24 cellular contexts compared by ENCODE assay signal in genomic region chr3:189554868-189555557, GRCh38.
DNase-seq lines count a peak whose midpoint lies in the region; ATAC-seq and TF ChIP-seq lines count a peak whose summit lies in the region.
"Had no signal": no experiment of that assay in that cellular context is flagged by ENCODE, and none has a peak within 500 bp of the region (broad histone marks: within the 10 kb centered on the region; RNA-seq: fewer than 3 reads in every experiment).

No MANE protein-coding gene starts in this region.

- H3K18ac ChIP-seq in IMR-90 (ENCODE audit: low read depth, low read length): no peak overlapping the region

- H4K8ac ChIP-seq in IMR-90 (ENCODE audit: low read depth in 2 of 2, low read length in 2 of 2): no peak overlapping the region

- CTCF ChIA-PET in IMR-90 (lab: Yijun Ruan, JAX): no interaction called here

- H3K27me3 ChIP-seq in IMR-90 (ENCODE audit: control insufficient read depth, insufficient read depth, low read length) (no peaks in the 10 kb centered on the region), SU-DHL-6 (ENCODE audit: low read length) (no peaks in the 10 kb centered on the region), spleen (replicated peaks in 1 of 7) (no peaks in the 10 kb centered on the region)

- H3K4me3 ChIP-seq in IMR-90 (ENCODE audit: insufficient read depth, low read depth, low read length) (no peak overlapping the region), SU-DHL-6 (ENCODE audit: insufficient read depth, low read length, poor library complexity, severe bottlenecking) (no peak overlapping the region), spleen (no peak overlapping the region)
- H3K4me3 ChIP-seq: HAP-1, SK-N-MC had no signal

- no peaks in the 10 kb centered on the region for H3K36me3 ChIP-seq in IMR-90 (ENCODE audit: control insufficient read depth, insufficient read depth, low read length)
- peaks cover 7% of the 10 kb centered on the region; the same call in 1 of the 2 replicates for H3K36me3 ChIP-seq in SU-DHL-6 (ENCODE audit: low read length)
- H3K36me3 ChIP-seq in spleen: no peaks in the 10 kb centered on the region
- H3K36me3 ChIP-seq: HAP-1 had no signal

- TF ChIP-seq CTCF in IMR-90 (conservative IDR thresholded peaks at IDR 0.05; ENCODE audit: low read depth, low read length) (no peak), SU-DHL-6 (IDR thresholded peaks at IDR 0.05; ENCODE audit: insufficient read depth, low read length, poor library complexity, severe bottlenecking) (no peak), spleen (IDR thresholded peaks at IDR 0.05 in 8 of 11, conservative IDR thresholded peaks at IDR 0.05 in 3 of 11) (no peak)

- H3K56ac ChIP-seq in IMR-90 (ENCODE audit: extremely low read depth, insufficient read depth, low read length): no peak overlapping the region

- H4K20me1 ChIP-seq in IMR-90 (ENCODE audit: insufficient read depth, low read length) (no peaks in the 10 kb centered on the region), SU-DHL-6 (ENCODE audit: low read depth, low read length) (no peaks in the 10 kb centered on the region)

- POLR2A ChIA-PET in IMR-90 (lab: Charles Lee; ENCODE audit: unreplicated experiment): no interaction called here

- peak overlapping the region; percentile 16 for H2AK9ac ChIP-seq in IMR-90 (replicated peaks; ENCODE audit: low read depth, low read length, poor library complexity)

- H3K14ac ChIP-seq in IMR-90 (replicated peaks; ENCODE audit: low read depth, low read length): no peak overlapping the region

- no peak for TF ChIP-seq RAD21 in IMR-90 (IDR thresholded peaks at IDR 0.05; ENCODE audit: low read length)

- no peak overlapping the region for H2AFZ ChIP-seq in IMR-90 (replicated peaks; ENCODE audit: low read length, poor library complexity)
- H2AFZ ChIP-seq in SU-DHL-6 (ENCODE audit: low read depth, low read length, severe bottlenecking): peak overlapping the region; percentile 2

- H3K4me1 ChIP-seq in IMR-90 (ENCODE audit: control insufficient read depth, insufficient read depth, low read length) (no peaks in the 10 kb centered on the region), spleen (no peaks in the 10 kb centered on the region)
- H3K4me1 ChIP-seq: HAP-1 had no signal

- H3K23ac ChIP-seq in IMR-90 (ENCODE audit: low read depth, low read length): no peak overlapping the region

- H3K4me2 ChIP-seq in IMR-90 (ENCODE audit: low read depth, low read length) (no peak overlapping the region), SU-DHL-6 (ENCODE audit: low read depth, low read length, poor library complexity, severe bottlenecking) (no peak overlapping the region)
- H3K4me2 ChIP-seq: KMS-11 had no signal

- no peaks in the 10 kb centered on the region for H3K9me1 ChIP-seq in IMR-90 (ENCODE audit: insufficient read depth, low read length)

- H4K91ac ChIP-seq in IMR-90 (ENCODE audit: insufficient read depth, low read depth, low read length): no peak overlapping the region

- H3K4ac ChIP-seq in IMR-90 (ENCODE audit: low read depth, low read length): no peak overlapping the region

- 40% methylated on average over 1 of the region's 8 CpGs; no CpG with 5 or more reads in 1 of the 2 experiments for WGBS in IMR-90 (ENCODE audit: extremely low coverage in 2 of 2, insufficient read length in 1 of 2), 2 experiments
- WGBS in spleen, 5 donors: 64 to 89% (median 68%) methylated on average over 3 to 8 of the region's 8 CpGs

- H2BK20ac ChIP-seq in IMR-90 (ENCODE audit: low read depth, low read length): no peak overlapping the region

- no peak overlapping the region for H4K5ac ChIP-seq in IMR-90 (ENCODE audit: low read depth, low read length)

- no peaks in the 10 kb centered on the region for H3K9me3 ChIP-seq in IMR-90 (ENCODE audit: control insufficient read depth, insufficient read depth, low read length)
- no peaks in the 10 kb centered on the region for H3K9me3 ChIP-seq in SU-DHL-6 (ENCODE audit: insufficient read depth, low read length)
- H3K9me3 ChIP-seq in spleen: peaks cover 4 to 45% (median 31%) of the 10 kb centered on the region in 8 donors
- H3K9me3 ChIP-seq: HAP-1 had no signal

- TF ChIP-seq POLR2A in IMR-90 (IDR thresholded peaks at IDR 0.05; ENCODE audit: low read depth, low read length) (no peak), spleen (IDR thresholded peaks at IDR 0.05) (no peak)

- no peaks in the 10 kb centered on the region for H3K79me2 ChIP-seq in SU-DHL-6 (ENCODE audit: insufficient read depth, low read length)

- H2BK15ac ChIP-seq in IMR-90 (ENCODE audit: low read depth, low read length): no peak overlapping the region

- no peaks in the 10 kb centered on the region for H3K79me1 ChIP-seq in IMR-90 (ENCODE audit: low read depth in 1 of 2, low read length in 2 of 2)

- no peak overlapping the region for H2BK120ac ChIP-seq in IMR-90 (ENCODE audit: low read depth, low read length)

- H3K27ac ChIP-seq in IMR-90 (ENCODE audit: insufficient read depth, low read length): no peak overlapping the region
- H3K27ac ChIP-seq in SU-DHL-6 (ENCODE audit: low read depth, low read length): no peak overlapping the region
- no peak overlapping the region for H3K27ac ChIP-seq in spleen
- H3K27ac ChIP-seq: KMS-11, SK-N-MC had no signal

- no peaks in the 10 kb centered on the region for H3K9me2 ChIP-seq in SU-DHL-6 (replicated peaks; ENCODE audit: insufficient read depth, low read length)

- no TSS peak for BruUV-seq in IMR-90 (replicated peaks; lab: Mats Ljungman, UMichigan)

- intact Hi-C loops in IMR-90 (cut with micrococcal nuclease) (no loop called here), spleen (cut with DNase I; ENCODE audit: low total_unique reads) (no loop called here)

- dilution Hi-C loops in IMR-90 (cut with HindIII; ENCODE audit: low sequenced_read_pairs, unreplicated experiment): no loop called here

- no peak overlapping the region for H2AK5ac ChIP-seq in IMR-90 (ENCODE audit: low read depth, low read length)

- H3F3A ChIP-seq in SU-DHL-6 (ENCODE audit: insufficient read depth): no peaks in the 10 kb centered on the region

- no peak overlapping the region for H3K9ac ChIP-seq in IMR-90 (ENCODE audit: low read depth, low read length)
- H3K9ac ChIP-seq in SU-DHL-6 (ENCODE audit: low read length): no peak overlapping the region
- H3K9ac ChIP-seq: KMS-11 had no signal

- no peak for ATAC-seq in IMR-90 (ENCODE audit: low read depth)

- DNase-seq in IMR-90: no peak
- peak; percentile 48 for DNase-seq in MV-4-11 (lab: John Stamatoyannopoulos, UW)
- DNase-seq in spleen: peak; percentile 58
- DNase-seq in GM19238 (ENCODE audit: insufficient read length, low spot score): no peak
- DNase-seq in T-helper 9 cell: no peak
- no peak for DNase-seq in GDM1 (lab: John Stamatoyannopoulos, UW)
- no peak for DNase-seq in iPS-NIHi7 (ENCODE audit: extremely low spot score)
- DNase-seq: C1 segment of cervical spinal cord, COR-L47, DMS53, GOT3, MM.1S, NCI-H1092 treated with DMSO at 0.1 percent for 48 hours, NCI-H1436, NCI-H187 treated with DMSO at 0.1 percent for 48 hours, NCI-H2107, NCI-H524, NCI-H748 treated with DMSO at 0.1 percent for 48 hours, RPMI8226, SHP77 had no signal

- in situ Hi-C loops in IMR-90 (cut with MboI; ENCODE audit: low sequenced_read_pairs): no loop called here

- H2BK5ac ChIP-seq in IMR-90 (ENCODE audit: low read depth, low read length, poor library complexity, severe bottlenecking): no peak overlapping the region

TF ChIP-seq in IMR-90, 13 proteins besides CTCF, POLR2A, EP300 and RAD21:
- TF ChIP-seq ELK1 (IDR thresholded peaks at IDR 0.05; ENCODE audit: borderline replicate concordance, low read depth, low read length): no peak
- TF ChIP-seq RCOR1 (IDR thresholded peaks at IDR 0.05; ENCODE audit: insufficient replicate concordance, low read length): no peak
- no peak for TF ChIP-seq CEBPB (IDR thresholded peaks at IDR 0.05; ENCODE audit: low read depth, low read length)
- no peak for TF ChIP-seq FOS (IDR thresholded peaks at IDR 0.05; ENCODE audit: low read depth, low read length)
- TF ChIP-seq CHD1 (IDR thresholded peaks at IDR 0.05; ENCODE audit: low read depth, low read length): no peak
- no peak for TF ChIP-seq SMC3 (IDR thresholded peaks at IDR 0.05; ENCODE audit: low read depth, low read length)
- no peak for TF ChIP-seq MAZ (IDR thresholded peaks at IDR 0.05; ENCODE audit: borderline replicate concordance, low read depth, low read length)
- no peak for TF ChIP-seq RFX5 (IDR thresholded peaks at IDR 0.05; ENCODE audit: low read depth, low read length)
- no peak for TF ChIP-seq MAFK (IDR thresholded peaks at IDR 0.05; ENCODE audit: low read depth, low read length)
- no peak for TF ChIP-seq USF2 (IDR thresholded peaks at IDR 0.05; ENCODE audit: low read depth, low read length)
- no peak for TF ChIP-seq MXI1 (IDR thresholded peaks at IDR 0.05; ENCODE audit: borderline replicate concordance, low read depth, low read length)
- no peak for TF ChIP-seq NFE2L2 (IDR thresholded peaks at IDR 0.05; ENCODE audit: low read depth, low read length)
- TF ChIP-seq BHLHE40 (IDR thresholded peaks at IDR 0.05; ENCODE audit: low read depth, low read length): no peak

Comparison
In these comparisons a context has a peak if more than half of its experiments do, and no peak if none do; other contexts are left out.
1. DNase-seq: peak in MV-4-11 (single experiment) and spleen (single experiment); none in IMR-90 (single experiment), GM19238 (single experiment), T-helper 9 cell (single experiment), GDM1 (single experiment) and iPS-NIHi7 (single experiment).